Comparison of ENCODE assay signal across 8 cellular contexts in genomic region chr3:20060924-20061323, GRCh38. TPM values are rescaled to one million over a fixed set of nuclear protein-coding genes. Genes with fewer than 3 reads are reported as not detected.
DNase-seq lines count a peak whose midpoint lies in the region; ATAC-seq, FAIRE-seq and TF ChIP-seq lines count a peak whose summit lies in the region.

No MANE protein-coding gene starts in this region.

- H3K4me2 ChIP-seq in GM12878 (ENCODE audit: control insufficient read depth, insufficient read depth), result peak overlapping the region; percentile 44; the same call in 1 of the 2 replicates

- no peak for TF ChIP-seq CTCF in GM12878 (IDR thresholded peaks at IDR 0.05 in 2 of 3, conservative IDR thresholded peaks at IDR 0.05 in 1 of 3; ENCODE audit: control insufficient read depth in 2 of 3, extremely low read depth in 1 of 3, insufficient read depth in 1 of 3, low read depth in 3 of 3, low read length in 3 of 3)
- TF ChIP-seq CTCF in neutrophil (IDR thresholded peaks at IDR 0.05), result no peak
- TF ChIP-seq CTCF in lower leg skin (IDR thresholded peaks at IDR 0.05), result no peak

- no peaks in the 10 kb centered on the region for H3K36me3 ChIP-seq in GM12878 (ENCODE audit: control insufficient read depth in 2 of 2, insufficient read depth in 2 of 2, low read length in 1 of 2)
- no peaks in the 10 kb centered on the region for H3K36me3 ChIP-seq in neutrophil

- H2AFZ ChIP-seq in GM12878 (ENCODE audit: control insufficient read depth, low read depth, low read length), result no peak overlapping the region

- SMC1A ChIA-PET in GM12878 (lab: Charles Lee; ENCODE audit: uncharacterized antibody, unreplicated experiment), result interaction anchor here (1.1 kb wide), 1 partner anchor 9 kb away, joined by 3 read pairs; no protein-coding TSS in a partner anchor

- no peaks in the 10 kb centered on the region for H4K20me1 ChIP-seq in GM12878 (ENCODE audit: control insufficient read depth, insufficient read depth)

- ATAC-seq in activated naive CD4-positive, alpha-beta T cell treated with anti-CD3 and anti-CD28 coated beads, Interleukin-2, amount 50 U/mL, for 72 hours, result peak; percentile 68 to 70
- ATAC-seq in HG03520 (IDR thresholded peaks at IDR 0.05; ENCODE audit: unreplicated experiment), result peak; percentile 64
- ATAC-seq in GM12878, result peak; percentile 72

- RAD21 ChIA-PET in GM12878 (lab: Charles Lee; ENCODE audit: unreplicated experiment), result no interaction called here

- H3K36me3 Mint-ChIP-seq in activated naive CD4-positive, alpha-beta T cell treated with anti-CD3 and anti-CD28 coated beads, Interleukin-2, amount 50 U/mL, for 72 hours, result no peaks in the 10 kb centered on the region

- CTCF ChIA-PET in GM12878 (lab: Yijun Ruan, JAX), result no interaction called here

- TF ChIP-seq POLR2A in GM12878 (IDR thresholded peaks at IDR 0.05; ENCODE audit: low read depth, low read length) (no peak), lower leg skin (IDR thresholded peaks at IDR 0.05) (no peak)

- WGBS in GM12878 (ENCODE audit: insufficient coverage, insufficient replicate concordance, low lambda C conversion rate, missing lambda C conversion rate), result 0% methylated on average over 1 of the region's 1 CpG
- 6 to 15% methylated on average over 1 of the region's 1 CpG for WGBS in lower leg skin, 2 donors

- H3K9me3 ChIP-seq in GM12878 (replicated peaks; ENCODE audit: control insufficient read depth, insufficient read depth, low read length) (no peaks in the 10 kb centered on the region), neutrophil (no peaks in the 10 kb centered on the region)

- no peak overlapping the region for H3K27ac Mint-ChIP-seq in activated naive CD4-positive, alpha-beta T cell treated with anti-CD3 and anti-CD28 coated beads, Interleukin-2, amount 50 U/mL, for 72 hours

- POLR2A ChIA-PET in GM12878 (lab: Charles Lee), result no interaction called here

- no TSS peak for BruUV-seq in GM12878 (replicated peaks; lab: Mats Ljungman, UMichigan)

- H3K4me3 ChIP-seq in GM12878 (no peak overlapping the region), neutrophil (ENCODE audit: low read depth in 1 of 2, low read length in 1 of 2) (peak overlapping the region; percentile 40 to 50), lower leg skin (ENCODE audit: low read depth, poor library complexity, severe bottlenecking) (no peak overlapping the region)

- H3K9me3 Mint-ChIP-seq in activated naive CD4-positive, alpha-beta T cell treated with anti-CD3 and anti-CD28 coated beads, Interleukin-2, amount 50 U/mL, for 72 hours, result no peaks in the 10 kb centered on the region

- no peak for TF ChIP-seq EP300 in GM12878 (IDR thresholded peaks at IDR 0.05; ENCODE audit: borderline replicate concordance in 1 of 2, control insufficient read depth in 1 of 2, low read depth in 2 of 2, low read length in 2 of 2)

- no peak for TF ChIP-seq RAD21 in GM12878 (IDR thresholded peaks at IDR 0.05; ENCODE audit: insufficient read depth, low read depth, low read length)

- H3K79me2 ChIP-seq in GM12878 (ENCODE audit: control insufficient read depth, insufficient read depth, low read length), result no peaks in the 10 kb centered on the region; the same call in 1 of the 2 replicates

- intact Hi-C loops in GM12878 (cut with micrococcal nuclease; ENCODE audit: unreplicated experiment) (no loop called here), lower leg skin (cut with DNase I; ENCODE audit: low total_unique reads) (no loop called here)

- H3K27ac ChIP-seq in GM12878 (ENCODE audit: control insufficient read depth, insufficient read depth), result no peak overlapping the region
- H3K27ac ChIP-seq in neutrophil, result peak overlapping the region; percentile 83

- in situ Hi-C loops in GM12878 (cut with MboI), result no loop called here

- FAIRE-seq in GM12878 (lab: Jason Lieb, UNC), result peak; percentile 56

- DNase-seq in activated naive CD4-positive, alpha-beta T cell treated with anti-CD3 and anti-CD28 coated beads, Interleukin-2, amount 50 U/mL, for 72 hours (ENCODE audit: low spot score in 2 of 2), result no peak
- DNase-seq in activated naive CD4-positive, alpha-beta T cell (lab: John Stamatoyannopoulos, UW), result no peak
- DNase-seq in GM12878 (ENCODE audit: low read depth, low spot score) (no peak), glomerular visceral epithelial cell (ENCODE audit: extremely low spot score) (no peak), NCI-H748 treated with DMSO at 0.1 percent for 48 hours (lab: John Stamatoyannopoulos, UW) (no peak), lower leg skin (ENCODE audit: low spot score in 2 of 2) (no peak)

- peaks cover 11% of the 10 kb centered on the region for H3K4me1 ChIP-seq in GM12878 (ENCODE audit: control insufficient read depth, insufficient read depth, low read length)
- peaks cover 27 to 46% of the 10 kb centered on the region in 2 experiments for H3K4me1 ChIP-seq in neutrophil (ENCODE audit: control insufficient read depth in 1 of 2, insufficient read depth in 1 of 2, low read depth in 1 of 2, low read length in 1 of 2)

- no peak overlapping the region for H3K9ac ChIP-seq in GM12878 (ENCODE audit: control insufficient read depth, insufficient read depth, low read length)

- no peaks in the 10 kb centered on the region for H3K27me3 ChIP-seq in GM12878 (replicated peaks in 1 of 2; ENCODE audit: control insufficient read depth in 2 of 2, insufficient read depth in 2 of 2, low read length in 1 of 2)
- no peaks in the 10 kb centered on the region for H3K27me3 ChIP-seq in neutrophil

TF ChIP-seq in GM12878, 131 proteins besides CTCF, POLR2A, EP300 and RAD21:
- TF ChIP-seq CEBPB (IDR thresholded peaks at IDR 0.05; ENCODE audit: borderline replicate concordance in 1 of 2, low read depth in 2 of 2, low read length in 2 of 2) (peak in 1 of 2 experiments; percentile 68; a peak in 1 of 4 replicates), RUNX3 (IDR thresholded peaks at IDR 0.05; ENCODE audit: low read length) (no peak)
TF ChIP-seq in GM12878: peak in this region for 1.

RNA-seq across cellular contexts. Expression of gene KAT2B, which starts 20.7 kb away (rescaled TPM):
- total RNA-seq in activated naive CD4-positive, alpha-beta T cell treated with anti-CD3 and anti-CD28 coated beads, Interleukin-2, amount 50 U/mL, for 72 hours, result 10 to 100 TPM; 19.6 to 27.3 TPM
- total RNA-seq in GM12878 (2013; cell fraction: nucleolus; rRNA removed), result 44.8 and 48.3 TPM in 2 replicates
- total RNA-seq in GM12878 (2014; rRNA removed), result 10.4 and 14.0 TPM in 2 replicates
- 12.1 and 13.4 TPM in 2 replicates for total RNA-seq in GM12878 (2014; rRNA removed; fragmentation: Illumina TruSeq; extraction: Trizol)
- 11.5 and 14.3 TPM in 2 replicates for total RNA-seq in GM12878 (2021)
- 3.4 TPM for polyA plus RNA-seq in GM12878 (2011; ENCODE audit: low read depth)
- 15.2 and 24.0 TPM in 2 replicates for polyA plus RNA-seq in GM12878 (2011; rRNA removed)
- 6.7 and 7.6 TPM in 2 replicates for polyA plus RNA-seq in GM12878 (2011; cell fraction: cytosol; rRNA removed)
- 17.9 and 18.1 TPM in 2 replicates for polyA plus RNA-seq in GM12878 (2011; cell fraction: nucleus; rRNA removed)
- 5.1 and 6.6 TPM in 2 replicates for polyA plus RNA-seq in GM12878 (2012)
- 15.2 and 18.8 TPM in 2 replicates for polyA plus RNA-seq in GM12878 (2014; fragmentation: Illumina TruSeq; extraction: Trizol)
- polyA plus RNA-seq in GM12878 (2014; fragmentation: Nextera tagmentation; extraction: Ambion mirVana), result 1 to 10 TPM; 2.9 to 4.3 TPM
- polyA plus RNA-seq in GM12878 (2014; rRNA removed), result 7.3 and 9.9 TPM in 2 replicates
- 1 to 10 TPM; 3.7 to 4.3 TPM for polyA plus RNA-seq in GM12878 (2016; fragmentation: Nextera tagmentation; extraction: Ambion mirVana)
- polyA minus RNA-seq in GM12878 (2011; rRNA and poly(A)+ RNA removed), result 12.5 and 17.3 TPM in 2 replicates
- polyA minus RNA-seq in GM12878 (2011; cell fraction: cytosol; rRNA and poly(A)+ RNA removed), result 3.9 and 7.5 TPM in 2 replicates
- polyA minus RNA-seq in GM12878 (2011; cell fraction: nucleus; rRNA and poly(A)+ RNA removed), result 8.8 and 12.7 TPM in 2 replicates
- total RNA-seq in lower leg skin, result 10 to 100 TPM; 29.2 to 38.8 (median 31.0) TPM

RNA-seq across cellular contexts. Expression of gene PP2D1, which starts 48.9 kb away (rescaled TPM):
- not detected for total RNA-seq in activated naive CD4-positive, alpha-beta T cell treated with anti-CD3 and anti-CD28 coated beads, Interleukin-2, amount 50 U/mL, for 72 hours
- total RNA-seq in GM12878 (2013; cell fraction: nucleolus; rRNA removed), result not detected in 2 replicates
- total RNA-seq in GM12878 (2014; rRNA removed) (not detected in 2 replicates), GM12878 (2014; rRNA removed; fragmentation: Illumina TruSeq; extraction: Trizol) (not detected in 2 replicates), GM12878 (2021) (not detected in 2 replicates), lower leg skin (not detected)
- 0.10 TPM for polyA plus RNA-seq in GM12878 (2011; ENCODE audit: low read depth)
- polyA plus RNA-seq in GM12878 (2011; rRNA removed) (not detected in 2 replicates), GM12878 (2014; fragmentation: Illumina TruSeq; extraction: Trizol) (not detected in 2 replicates), GM12878 (2014; fragmentation: Nextera tagmentation; extraction: Ambion mirVana) (under 1 TPM; 0.04 to 0.18 TPM), GM12878 (2014; rRNA removed) (not detected in 2 replicates), GM12878 (2016; fragmentation: Nextera tagmentation; extraction: Ambion mirVana) (under 1 TPM in 1 of 2 experiments, not detected in 1; 0.17 TPM)
- not detected in 2 replicates for polyA plus RNA-seq in GM12878 (2011; cell fraction: cytosol; rRNA removed)
- not detected in 2 replicates for polyA plus RNA-seq in GM12878 (2011; cell fraction: nucleus; rRNA removed)
- polyA plus RNA-seq in GM12878 (2012), result 0.13 and 0.30 TPM in 2 replicates
- not detected in 2 replicates for polyA minus RNA-seq in GM12878 (2011; rRNA and poly(A)+ RNA removed)
- not detected in 2 replicates for polyA minus RNA-seq in GM12878 (2011; cell fraction: cytosol; rRNA and poly(A)+ RNA removed)
- not detected in 2 replicates for polyA minus RNA-seq in GM12878 (2011; cell fraction: nucleus; rRNA and poly(A)+ RNA removed)

Comparison
In these comparisons a context has a peak if more than half of its experiments do, and no peak if none do; other contexts are left out.
1. H3K4me3 ChIP-seq: peak in neutrophil (2 of 2); none in GM12878 (single experiment) and lower leg skin (single experiment).
2. Peak in every context shown above with its lines, with median percentiles within 50 percentile points of each other: ATAC-seq.